Comparison of ENCODE assay signal across 1 cellular context in the genomic region with DNA sequence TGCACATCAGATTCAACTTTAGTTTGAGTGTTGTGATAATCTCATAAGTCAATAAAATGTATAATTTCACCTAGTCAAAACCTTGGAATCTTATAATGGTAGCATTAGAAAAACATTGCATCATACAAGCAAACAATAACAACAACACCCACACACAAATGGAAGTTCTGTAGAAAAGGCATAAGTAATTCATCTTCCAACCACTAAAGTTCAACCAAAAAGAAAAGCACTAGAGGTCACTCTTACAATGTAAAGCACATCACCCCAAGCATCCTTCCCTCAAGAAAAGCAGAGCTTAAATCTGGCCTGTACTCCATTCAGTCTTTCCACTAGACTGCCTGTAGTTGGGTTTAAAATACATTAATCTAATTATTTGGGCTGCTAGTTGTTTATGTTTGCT.
TF ChIP-seq lines count a peak whose summit lies in the region.

No MANE protein-coding gene starts in this region.

TF ChIP-seq in SK-N-SH, 30 proteins besides CTCF, POLR2A, EP300 and RAD21 (continued from another document):
- TF ChIP-seq, protein P1, sequence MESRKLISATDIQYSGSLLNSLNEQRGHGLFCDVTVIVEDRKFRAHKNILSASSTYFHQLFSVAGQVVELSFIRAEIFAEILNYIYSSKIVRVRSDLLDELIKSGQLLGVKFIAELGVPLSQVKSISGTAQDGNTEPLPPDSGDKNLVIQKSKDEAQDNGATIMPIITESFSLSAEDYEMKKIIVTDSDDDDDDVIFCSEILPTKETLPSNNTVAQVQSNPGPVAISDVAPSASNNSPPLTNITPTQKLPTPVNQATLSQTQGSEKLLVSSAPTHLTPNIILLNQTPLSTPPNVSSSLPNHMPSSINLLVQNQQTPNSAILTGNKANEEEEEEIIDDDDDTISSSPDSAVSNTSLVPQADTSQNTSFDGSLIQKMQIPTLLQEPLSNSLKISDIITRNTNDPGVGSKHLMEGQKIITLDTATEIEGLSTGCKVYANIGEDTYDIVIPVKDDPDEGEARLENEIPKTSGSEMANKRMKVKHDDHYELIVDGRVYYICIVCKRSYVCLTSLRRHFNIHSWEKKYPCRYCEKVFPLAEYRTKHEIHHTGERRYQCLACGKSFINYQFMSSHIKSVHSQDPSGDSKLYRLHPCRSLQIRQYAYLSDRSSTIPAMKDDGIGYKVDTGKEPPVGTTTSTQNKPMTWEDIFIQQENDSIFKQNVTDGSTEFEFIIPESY (IDR thresholded peaks at IDR 0.05; ENCODE audit: borderline replicate concordance, low read depth): no peak
- no peak for TF ChIP-seq RCOR1 (IDR thresholded peaks at IDR 0.05; ENCODE audit: low read length)
- peak; percentile 64 for TF ChIP-seq SMC3 (IDR thresholded peaks at IDR 0.05; ENCODE audit: low read depth, low read length)
